Comparison of ENCODE assay signal across 9 cellular contexts in the genomic region with DNA sequence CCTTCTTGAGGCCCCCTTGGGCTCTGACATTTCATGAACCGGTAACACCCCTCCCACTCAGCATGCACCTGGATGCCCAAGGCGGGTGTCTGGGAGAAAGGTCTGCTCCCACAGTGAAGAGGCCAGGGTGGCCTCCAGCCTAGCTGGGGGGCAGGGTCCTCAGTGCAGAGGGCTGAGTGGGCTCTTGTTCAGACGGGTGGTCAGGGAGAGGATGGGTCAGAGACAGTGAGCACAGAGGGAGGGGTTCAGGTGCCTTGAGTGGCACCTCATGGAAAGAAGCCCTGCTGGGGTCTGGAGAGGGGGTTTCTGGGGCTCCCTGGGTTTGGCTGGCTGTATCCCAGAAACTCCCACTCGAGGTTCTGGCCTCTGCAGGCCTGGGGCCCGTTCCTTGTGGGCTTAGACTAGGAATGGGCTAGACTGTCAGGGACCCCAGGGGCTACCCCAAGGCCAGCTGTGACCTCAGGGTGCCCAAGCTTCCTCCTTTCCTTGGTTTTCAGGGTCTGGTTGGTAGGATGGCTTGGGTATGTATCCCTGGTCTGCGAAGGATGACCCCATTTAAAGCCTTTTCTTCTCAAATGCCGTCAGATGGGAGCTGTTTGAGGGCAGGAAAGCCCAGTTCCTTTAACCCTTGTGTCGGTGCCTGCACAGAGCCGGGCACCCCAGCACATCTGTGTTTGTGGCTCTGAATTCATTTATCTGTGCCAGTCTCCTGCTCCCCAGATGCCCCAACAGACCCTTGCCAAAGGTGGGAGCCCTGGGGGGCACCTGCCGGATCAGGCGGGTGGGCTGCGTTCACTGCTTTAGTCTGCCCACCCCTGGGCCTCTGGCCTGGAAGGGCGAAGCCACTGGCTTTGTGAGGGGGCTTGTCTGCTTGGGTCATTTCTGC. TPM values are rescaled to one million over a fixed set of nuclear protein-coding genes. Genes with fewer than 3 reads are reported as not detected.
DNase-seq lines count a peak whose midpoint lies in the region; ATAC-seq, FAIRE-seq and TF ChIP-seq lines count a peak whose summit lies in the region.
"Had no signal": no experiment of that assay in that cellular context is flagged by ENCODE, and none has a peak within 500 bp of the region (broad histone marks: within the 10 kb centered on the region; RNA-seq: fewer than 3 reads in every experiment).

No MANE protein-coding gene starts in this region.

- peak overlapping the region; percentile 72 for H3K4me3 Mint-ChIP-seq in activated T-cell treated with anti-CD3 and anti-CD28 coated beads, Interleukin-2, amount 50 U/mL, for 4 hours
- peak overlapping the region; percentile 90 to 92 (median 91) for H3K4me3 Mint-ChIP-seq in brain

- peak overlapping the region; percentile 87 to 98 (median 93) for H3K27ac Mint-ChIP-seq in brain

- no peaks in the 10 kb centered on the region for H3K4me1 ChIP-seq in mucosa of descending colon (ENCODE audit: low read depth)

- peak; percentile 44 for FAIRE-seq in urothelium cell line (lab: Jason Lieb, UNC)
- no peak for FAIRE-seq in GM12892 (lab: Jason Lieb, UNC)

- no peaks in the 10 kb centered on the region for H3K36me3 ChIP-seq in mucosa of descending colon (ENCODE audit: low read depth)

- peaks cover 23% of the 10 kb centered on the region for H3K27me3 Mint-ChIP-seq in activated T-cell treated with anti-CD3 and anti-CD28 coated beads, Interleukin-2, amount 50 U/mL, for 4 hours (ENCODE audit: low read depth)
- peaks cover 3% of the 10 kb centered on the region for H3K27me3 Mint-ChIP-seq in brain

- H3K4me1 Mint-ChIP-seq in activated T-cell treated with anti-CD3 and anti-CD28 coated beads, Interleukin-2, amount 50 U/mL, for 4 hours (ENCODE audit: low read depth) = peaks cover 13% of the 10 kb centered on the region
- H3K4me1 Mint-ChIP-seq in brain = peaks cover 30% of the 10 kb centered on the region

- H3K9me3 ChIP-seq in mucosa of descending colon = no peaks in the 10 kb centered on the region

- H3K36me3 Mint-ChIP-seq in activated T-cell treated with anti-CD3 and anti-CD28 coated beads, Interleukin-2, amount 50 U/mL, for 4 hours (ENCODE audit: insufficient read depth) = no peaks in the 10 kb centered on the region
- peaks cover 5% of the 10 kb centered on the region for H3K36me3 Mint-ChIP-seq in brain

- TF ChIP-seq CTCF in brain (conservative IDR thresholded peaks at IDR 0.05) (no peak), mucosa of descending colon (IDR thresholded peaks at IDR 0.05) (no peak)

- ATAC-seq in activated T-cell treated with anti-CD3 and anti-CD28 coated beads, Interleukin-2, amount 50 U/mL, for 4 hours = no peak
- peak; percentile 22 for ATAC-seq in mucosa of descending colon

- intact Hi-C loops in mucosa of descending colon (cut with DNase I, micrococcal nuclease) = no loop called here

- H3K4me3 ChIP-seq in mucosa of descending colon = no peak overlapping the region

- no peak for TF ChIP-seq POLR2A in GM12892 (IDR thresholded peaks at IDR 0.05; ENCODE audit: low read depth, low read length)

- DNase-seq in activated T-cell treated with anti-CD3 and anti-CD28 coated beads, Interleukin-2, amount 50 U/mL, for 4 hours = no peak
- DNase-seq in activated T-cell treated with anti-CD3 and anti-CD28 coated beads, Interleukin-2, amount 50 U/mL, for 48 hours = no peak
- DNase-seq in mucosa of descending colon (no peak), urothelium cell line (ENCODE audit: low spot score) (no peak), superior temporal gyrus (ENCODE audit: extremely low spot score) (no peak), NCI-H1694 treated with DMSO at 0.1 percent for 48 hours (lab: John Stamatoyannopoulos, UW) (no peak), GM12892 (ENCODE audit: insufficient read length) (no peak)
- DNase-seq: COR-L47 had no signal

- no peaks in the 10 kb centered on the region for H3K9me3 Mint-ChIP-seq in activated T-cell treated with anti-CD3 and anti-CD28 coated beads, Interleukin-2, amount 50 U/mL, for 4 hours
- no peaks in the 10 kb centered on the region for H3K9me3 Mint-ChIP-seq in brain

RNA-seq across cellular contexts. Expression of gene SYNGR1, which starts 1.3 kb away (rescaled TPM):
- total RNA-seq in activated T-cell treated with anti-CD3 and anti-CD28 coated beads, Interleukin-2, amount 50 U/mL, for 4 hours = 1 to 10 TPM in 2 of 3 donors, under 1 TPM in 1; 0.43 to 1.4 (median 1.2) TPM
- 55.1 TPM for polyA plus RNA-seq in brain (ENCODE audit: insufficient read depth, low read depth, low replicate concordance)
- 10 to 100 TPM in 1 of 3 donors, 1 to 10 TPM in 2; 1.7 to 26.5 (median 2.9) TPM for total RNA-seq in mucosa of descending colon
- 3.1 TPM for polyA plus RNA-seq in GM12892 (2012; ENCODE audit: missing spikeins)

RNA-seq across cellular contexts. Expression of gene RPL3, which starts 31.6 kb away (rescaled TPM):
- 1,000 to 10,000 TPM; 2,811 to 2,835 (median 2,816) TPM for total RNA-seq in activated T-cell treated with anti-CD3 and anti-CD28 coated beads, Interleukin-2, amount 50 U/mL, for 4 hours
- polyA plus RNA-seq in brain (ENCODE audit: insufficient read depth, low read depth, low replicate concordance) = 2,313 TPM
- 1,000 to 10,000 TPM; 1,561 to 1,749 (median 1,709) TPM for total RNA-seq in mucosa of descending colon
- 4,953 TPM for polyA plus RNA-seq in GM12892 (2012; ENCODE audit: missing spikeins)

RNA-seq across cellular contexts. Expression of gene TAB1, which starts 48.5 kb away (rescaled TPM):
- 10 to 100 TPM; 20.0 to 24.8 (median 23.7) TPM for total RNA-seq in activated T-cell treated with anti-CD3 and anti-CD28 coated beads, Interleukin-2, amount 50 U/mL, for 4 hours
- 34.5 TPM for polyA plus RNA-seq in brain (ENCODE audit: insufficient read depth, low read depth, low replicate concordance)
- total RNA-seq in mucosa of descending colon = 10 to 100 TPM; 19.2 to 29.9 (median 24.8) TPM
- polyA plus RNA-seq in GM12892 (2012; ENCODE audit: missing spikeins) = 6.8 TPM
